18 cellular contexts compared by ENCODE assay signal in genomic region chr7:33798671-33799325, GRCh38.
"Had no signal": no experiment of that assay in that cellular context is flagged by ENCODE, and none has a peak within 500 bp of the region (broad histone marks: within the 10 kb centered on the region; RNA-seq: fewer than 3 reads in every experiment).

No MANE protein-coding gene starts in this region.

- H3K9me3 Mint-ChIP-seq: activated CD4-positive, alpha-beta T cell treated with anti-CD3 and anti-CD28 coated beads, Interleukin-2, amount 10 ng/mL, durations not matched to agents 7 days and 5 days; activated naive CD4-positive, alpha-beta T cell treated with anti-CD3 and anti-CD28 coated beads for 36 hours; activated T-helper 2 cell treated with anti-CD3 and anti-CD28 coated beads, Interferon-gamma antibody, Interleukin-2, Interleukin-4, amounts not matched to agents 10 μg/mL and 5 μg/mL and 100 μg/mL, durations not matched to agents 14 hours and 24 hours and 36 hours had no signal

- ATAC-seq: activated CD8-positive, alpha-beta T cell treated with anti-CD3 and anti-CD28 coated beads, Interleukin-2, amount 10 ng/mL, durations not matched to agents 7 days and 5 days; esophagus mucosa; left colon; lower lobe of right lung; right cardiac atrium; stimulated activated naive CD8-positive, alpha-beta T cell treated with anti-CD3 and anti-CD28 coated beads, Interleukin-15, Interleukin-2, amounts not matched to agents 100 U/mL and 50 U/mL, for 24 hours had no signal

- H3K27ac ChIP-seq: colonic mucosa, lower lobe of right lung, prostate gland, tibial artery, uterus had no signal

- H3K4me1 ChIP-seq: colonic mucosa, lower lobe of right lung, prostate gland, tibial artery, uterus had no signal

- H3K4me3 Mint-ChIP-seq: activated CD4-positive, alpha-beta T cell treated with anti-CD3 and anti-CD28 coated beads, Interleukin-2, amount 10 ng/mL, durations not matched to agents 7 days and 5 days; activated CD8-positive, alpha-beta T cell treated with anti-CD3 and anti-CD28 coated beads, Interleukin-2, amount 10 ng/mL, durations not matched to agents 7 days and 5 days; activated naive CD4-positive, alpha-beta T cell treated with anti-CD3 and anti-CD28 coated beads for 36 hours; activated T-cell treated with anti-CD3 and anti-CD28 coated beads, Interleukin-2, amount 50 U/mL, for 24 hours; brain; central memory CD8-positive, alpha-beta T cell had no signal

- H3K36me3 ChIP-seq: colonic mucosa, lower lobe of right lung, prostate gland, tibial artery, uterus had no signal

- H3K4me1 Mint-ChIP-seq: activated CD4-positive, alpha-beta T cell treated with anti-CD3 and anti-CD28 coated beads, Interleukin-2, amount 10 ng/mL, durations not matched to agents 7 days and 5 days; brain; central memory CD8-positive, alpha-beta T cell had no signal

- H3K27ac Mint-ChIP-seq: activated CD4-positive, alpha-beta T cell treated with anti-CD3 and anti-CD28 coated beads, Interleukin-2, amount 10 ng/mL, durations not matched to agents 7 days and 5 days; activated CD8-positive, alpha-beta T cell treated with anti-CD3 and anti-CD28 coated beads, Interleukin-2, amount 10 ng/mL, durations not matched to agents 7 days and 5 days; activated naive CD4-positive, alpha-beta T cell treated with anti-CD3 and anti-CD28 coated beads for 36 hours; activated T-cell treated with anti-CD3 and anti-CD28 coated beads, Interleukin-2, amount 50 U/mL, for 24 hours; activated T-helper 2 cell treated with anti-CD3 and anti-CD28 coated beads, Interferon-gamma antibody, Interleukin-2, Interleukin-4, amounts not matched to agents 10 μg/mL and 5 μg/mL and 100 μg/mL, durations not matched to agents 14 hours and 24 hours and 36 hours; brain had no signal

- H3K36me3 Mint-ChIP-seq: brain had no signal

- DNase-seq: activated CD4-positive, alpha-beta T cell treated with anti-CD3 and anti-CD28 coated beads, Interleukin-2, amount 10 ng/mL, durations not matched to agents 7 days and 5 days; activated CD8-positive, alpha-beta T cell treated with anti-CD3 and anti-CD28 coated beads, Interleukin-2, amount 10 ng/mL, durations not matched to agents 7 days and 5 days; activated naive CD4-positive, alpha-beta T cell treated with anti-CD3 and anti-CD28 coated beads for 36 hours; activated T-cell treated with anti-CD3 and anti-CD28 coated beads, Interleukin-2, amount 50 U/mL, for 24 hours; anterior cingulate cortex; colonic mucosa; left colon; lower lobe of right lung; right cardiac atrium; stimulated activated naive CD8-positive, alpha-beta T cell treated with anti-CD3 and anti-CD28 coated beads, Interleukin-15, Interleukin-2, amounts not matched to agents 100 U/mL and 50 U/mL, for 24 hours; substantia nigra; tibial artery; uterus had no signal

- H3K4me3 ChIP-seq: colonic mucosa, lower lobe of right lung, prostate gland, tibial artery, uterus had no signal

- H3K27me3 Mint-ChIP-seq: activated CD4-positive, alpha-beta T cell treated with anti-CD3 and anti-CD28 coated beads, Interleukin-2, amount 10 ng/mL, durations not matched to agents 7 days and 5 days; activated T-cell treated with anti-CD3 and anti-CD28 coated beads, Interleukin-2, amount 50 U/mL, for 24 hours; central memory CD8-positive, alpha-beta T cell had no signal

- H3K9me3 ChIP-seq: colonic mucosa, lower lobe of right lung, prostate gland, tibial artery, uterus had no signal
